ENCODE assay signal across 17 cellular contexts in genomic region chr3:142896201-142896755, GRCh38. TPM values are rescaled to one million over a fixed set of nuclear protein-coding genes. Genes with fewer than 3 reads are reported as not detected.
DNase-seq lines count a peak whose midpoint lies in the region; ATAC-seq and TF ChIP-seq lines count a peak whose summit lies in the region.
"Had no signal": no experiment of that assay in that cellular context is flagged by ENCODE, and none has a peak within 500 bp of the region (broad histone marks: within the 10 kb centered on the region; RNA-seq: fewer than 3 reads in every experiment).

No MANE protein-coding gene starts in this region.

- H3K27ac Mint-ChIP-seq in WTC11: no peak overlapping the region
- H3K27ac Mint-ChIP-seq: CD4-positive, alpha-beta T cell; nephron had no signal

- peaks cover 2% of the 10 kb centered on the region; the same call in 1 of the 2 replicates for H3K27me3 Mint-ChIP-seq in WTC11 (ENCODE audit: low read depth)

- H3K27ac ChIP-seq in mesodermal cell (ENCODE audit: low read depth, low read length, severe bottlenecking): peak overlapping the region; percentile 3
- H3K27ac ChIP-seq in sigmoid colon: no peak overlapping the region

- H3K36me3 Mint-ChIP-seq in WTC11: no peaks in the 10 kb centered on the region; the same call in 1 of the 2 replicates

- TF ChIP-seq POLR2A in NB4 (IDR thresholded peaks at IDR 0.05; ENCODE audit: extremely low read depth, insufficient read length) (no peak), sigmoid colon (IDR thresholded peaks at IDR 0.05) (no peak)

- H3K4me3 Mint-ChIP-seq in WTC11: no peak overlapping the region
- H3K4me3 Mint-ChIP-seq: CD4-positive, alpha-beta T cell; central memory CD8-positive, alpha-beta T cell; nephron had no signal

- H3K4me1 ChIP-seq in mesodermal cell (ENCODE audit: control insufficient read depth, insufficient read depth, low read length, poor library complexity, severe bottlenecking) (peaks cover 9% of the 10 kb centered on the region), sigmoid colon (no peaks in the 10 kb centered on the region)

- 0 out of 2 replicates have a peak, but pooled peaks cover 2% of the 10 kb centered on the region for H3K4me1 Mint-ChIP-seq in WTC11
- H3K4me1 Mint-ChIP-seq: central memory CD8-positive, alpha-beta T cell; nephron had no signal

- H3K9me3 ChIP-seq in mesodermal cell (ENCODE audit: control insufficient read depth, low read length) (no peaks in the 10 kb centered on the region), sigmoid colon (no peaks in the 10 kb centered on the region)

- TF ChIP-seq CTCF in BJ (IDR thresholded peaks at IDR 0.05; ENCODE audit: insufficient read depth, low read depth, low read length): no peak
- TF ChIP-seq CTCF in NB4 (IDR thresholded peaks at IDR 0.05; ENCODE audit: low read depth, low read length): no peak
- no peak for TF ChIP-seq CTCF in cardiac fibroblast (IDR thresholded peaks at IDR 0.05; ENCODE audit: low read depth, low read length)
- TF ChIP-seq CTCF in WTC11 (IDR thresholded peaks at IDR 0.05): no peak
- TF ChIP-seq CTCF in sigmoid colon (IDR thresholded peaks at IDR 0.05): no peak

- ATAC-seq in WTC11: no peak
- ATAC-seq: left colon had no signal

- H3K4me3 ChIP-seq in BJ (ENCODE audit: low read depth, low read length) (no peak overlapping the region), NB4 (ENCODE audit: low read depth, low read length) (no peak overlapping the region), cardiac fibroblast (replicated peaks in 1 of 2; ENCODE audit: low read depth in 2 of 2, low read length in 2 of 2) (no peak overlapping the region), mesodermal cell (ENCODE audit: extremely low read depth, insufficient read depth, low read length, poor library complexity, severe bottlenecking) (no peak overlapping the region), sigmoid colon (no peak overlapping the region)

- POLR2A ChIA-PET in BJ (lab: Charles Lee): interaction anchor here (0.6 kb wide), 1 partner anchor 155 kb away, joined by 4 read pairs; no protein-coding TSS in a partner anchor
- POLR2A ChIA-PET in WTC11 (lab: Charles Lee): no interaction called here

- WGBS in mesodermal cell (ENCODE audit: insufficient coverage in 2 of 2), 2 experiments: 89 to 90% methylated on average over 6 to 7 of the region's 9 CpGs
- 94 to 96% methylated on average over 9 of the region's 9 CpGs for WGBS in sigmoid colon, 2 donors

- CTCF ChIA-PET in BJ (lab: Yijun Ruan, JAX): no interaction called here
- CTCF ChIA-PET in WTC11 (lab: Charles Lee): no interaction called here

- peaks cover 7% of the 10 kb centered on the region for H3K9me3 Mint-ChIP-seq in WTC11
- H3K9me3 Mint-ChIP-seq: CD4-positive, alpha-beta T cell; central memory CD8-positive, alpha-beta T cell had no signal

- intact Hi-C loops in sigmoid colon (cut with DNase I): no loop called here

- no peak for TF ChIP-seq EP300 in sigmoid colon (IDR thresholded peaks at IDR 0.05)

- no peaks in the 10 kb centered on the region for H3K36me3 ChIP-seq in BJ (ENCODE audit: control insufficient read depth, insufficient read depth, low read length)
- H3K36me3 ChIP-seq in mesodermal cell (ENCODE audit: control insufficient read depth, insufficient read depth, low read length): no peaks in the 10 kb centered on the region
- no peaks in the 10 kb centered on the region for H3K36me3 ChIP-seq in sigmoid colon

- DNase-seq in BJ (ENCODE audit: low read depth) (peak; percentile 9), NB4 (ENCODE audit: low read depth) (peak; percentile 27), cardiac fibroblast (ENCODE audit: low read depth in 2 of 2) (peak; percentile 32 to 89), iPS-NIHi7 (ENCODE audit: extremely low spot score) (no peak), WTC11 (ENCODE audit: low spot score) (no peak), sigmoid colon (no peak)
- no peak for DNase-seq in activated CD8-positive, alpha-beta memory T cell treated with anti-CD3 and anti-CD28 coated beads, Interleukin-2, amount 50 U/mL, for 4 hours
- DNase-seq: activated CD4-positive, alpha-beta T cell treated with anti-CD3 and anti-CD28 coated beads, Interleukin-2, amount 50 U/mL, for 1 hour; activated effector memory CD4-positive, alpha-beta T cell treated with Interleukin-2 at 50 U/mL for 16 hours; CD4-positive, alpha-beta T cell; foreskin melanocyte; left colon; NCI-H187 treated with DMSO at 0.1 percent for 48 hours; stimulated activated CD8-positive, alpha-beta memory T cell treated with anti-CD3 and anti-CD28 coated beads, Interleukin-4, amount 100 ng/mL, for 48 hours had no signal

- peaks cover 2% of the 10 kb centered on the region; the same call in 1 of the 2 replicates for H3K27me3 ChIP-seq in BJ (ENCODE audit: control insufficient read depth, insufficient read depth, low read length)
- H3K27me3 ChIP-seq in sigmoid colon: no peaks in the 10 kb centered on the region

TF ChIP-seq in WTC11, 78 proteins besides CTCF, POLR2A, EP300 and RAD21:
- TF ChIP-seq, protein P1, sequence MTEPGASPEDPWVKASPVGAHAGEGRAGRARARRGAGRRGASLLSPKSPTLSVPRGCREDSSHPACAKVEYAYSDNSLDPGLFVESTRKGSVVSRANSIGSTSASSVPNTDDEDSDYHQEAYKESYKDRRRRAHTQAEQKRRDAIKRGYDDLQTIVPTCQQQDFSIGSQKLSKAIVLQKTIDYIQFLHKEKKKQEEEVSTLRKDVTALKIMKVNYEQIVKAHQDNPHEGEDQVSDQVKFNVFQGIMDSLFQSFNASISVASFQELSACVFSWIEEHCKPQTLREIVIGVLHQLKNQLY (CRISPR knock-in tag; IDR thresholded peaks at IDR 0.05): no peak
- TF ChIP-seq NFYB (CRISPR knock-in tag; conservative IDR thresholded peaks at IDR 0.05; ENCODE audit: low read depth): no peak

RNA-seq across cellular contexts. Expression of gene PCOLCE2, which starts 7.4 kb away (rescaled TPM):
- polyA plus RNA-seq in BJ (2011; rRNA removed) (0.78 and 0.94 TPM in 2 replicates), sigmoid colon (10 to 100 TPM in 1 of 3 donors, 1 to 10 TPM in 1, not detected in 1; 3.6 to 13.2 TPM)
- not detected in 2 replicates for polyA minus RNA-seq in BJ (2011; rRNA and poly(A)+ RNA removed)
- 17.5 TPM for polyA plus RNA-seq in mesodermal cell (2013, experiment 1 of 2)
- 20.5 TPM for polyA plus RNA-seq in mesodermal cell (2013, experiment 2 of 2)
- total RNA-seq in WTC11 (2021) (13.5 to 13.7 TPM (median 13.7 TPM) in 3 replicates), sigmoid colon (10 to 100 TPM in 3 of 4 donors, 1 to 10 TPM in 1; 7.7 to 33.9 (median 21.2) TPM)
- total RNA-seq: CD4-positive, alpha-beta T cell had no signal

Comparison
In these comparisons a context has a peak if more than half of its experiments do, and no peak if none do; other contexts are left out.
1. DNase-seq: peak in BJ (single experiment), NB4 (single experiment) and cardiac fibroblast (2 of 2); none in iPS-NIHi7 (single experiment), activated CD8-positive, alpha-beta memory T cell treated with anti-CD3 and anti-CD28 coated beads, Interleukin-2, amount 50 U/mL, for 4 hours (single experiment), WTC11 (single experiment) and sigmoid colon (single experiment).